ENCODE assay signal across 17 cellular contexts in the genomic region with DNA sequence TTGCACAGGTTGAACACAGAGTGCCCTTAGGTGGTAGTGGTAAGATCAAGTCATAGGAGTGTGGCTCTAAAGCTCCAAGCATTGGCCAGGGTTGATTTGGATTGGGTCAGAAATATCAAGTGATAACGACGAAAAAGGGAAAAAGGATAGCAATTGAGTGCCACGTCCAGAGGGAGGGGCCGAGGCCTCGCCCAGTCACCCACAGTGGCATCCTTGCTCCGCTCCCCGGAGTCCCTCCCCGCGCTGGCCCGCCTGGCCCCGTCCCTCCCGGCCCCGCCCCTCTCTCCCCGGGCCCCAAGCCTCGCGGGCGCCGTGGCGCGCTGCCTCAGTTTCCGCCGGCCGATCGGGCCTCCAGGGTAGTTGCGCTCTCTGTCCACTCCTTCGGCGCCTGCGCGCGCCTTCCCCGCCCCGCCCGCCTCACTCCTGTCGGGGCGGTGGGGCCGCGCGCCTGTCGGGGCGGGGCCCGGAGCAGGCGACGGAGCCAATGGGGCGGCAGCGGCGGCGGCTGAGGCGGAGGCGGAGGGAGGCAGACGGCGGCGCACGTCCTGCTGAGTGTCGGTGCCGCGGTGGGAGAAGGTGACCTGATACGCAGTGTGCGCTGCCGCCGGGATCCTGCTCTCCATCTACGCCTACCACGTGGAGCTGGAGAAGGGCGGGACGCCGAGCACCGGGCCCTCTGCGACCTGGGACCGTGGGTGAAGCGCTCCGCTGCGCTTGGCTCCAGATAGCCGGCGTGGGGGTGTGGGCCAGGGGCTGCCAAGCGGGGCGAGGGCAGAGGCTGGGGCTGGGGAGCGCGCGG.
DNase-seq lines count a peak whose midpoint lies in the region; ATAC-seq and TF ChIP-seq lines count a peak whose summit lies in the region.
"Had no signal": no experiment of that assay in that cellular context is flagged by ENCODE, and none has a peak within 500 bp of the region (broad histone marks: within the 10 kb centered on the region; RNA-seq: fewer than 3 reads in every experiment).

No MANE protein-coding gene starts in this region.

- no peak overlapping the region for H3K27ac ChIP-seq in urinary bladder (ENCODE audit: low read depth)
- H3K27ac ChIP-seq: neutrophil, uterus had no signal

- ATAC-seq in left colon = peak; percentile 94

- no peak overlapping the region for H3K27ac Mint-ChIP-seq in activated naive CD8-positive, alpha-beta T cell
- no peak overlapping the region for H3K27ac Mint-ChIP-seq in type B pancreatic cell

- H3K4me3 ChIP-seq in urinary bladder (ENCODE audit: low read depth, low read length) = peak overlapping the region; percentile 32
- H3K4me3 ChIP-seq: uterus had no signal

- H3K4me3 Mint-ChIP-seq in activated naive CD8-positive, alpha-beta T cell = peak overlapping the region; percentile 57
- H3K4me3 Mint-ChIP-seq in type B pancreatic cell = no peak overlapping the region

- H3K4me1 ChIP-seq in urinary bladder (ENCODE audit: insufficient read depth) = no peaks in the 10 kb centered on the region
- H3K4me1 ChIP-seq: esophagus squamous epithelium, uterus had no signal

- 47% methylated on average over 78 of the region's 78 CpGs for WGBS in urinary bladder

- peak; percentile 27 for DNase-seq in stimulated activated CD4-positive, alpha-beta T cell treated with anti-CD3 and anti-CD28 coated beads, Interleukin-15, amount 100 ng/mL, for 24 hours
- DNase-seq in stimulated activated CD4-positive, alpha-beta T cell treated with anti-CD3 and anti-CD28 coated beads, Interleukin-2, amount 100 ng/mL, for 48 hours = no peak
- DNase-seq in left colon = peak in 1 of 2 donors; percentile 40
- DNase-seq in type B pancreatic cell (ENCODE audit: extremely low spot score, unreplicated experiment) = no peak
- no peak for DNase-seq in NCI-H82 (lab: John Stamatoyannopoulos, UW)
- no peak for DNase-seq in activated CD4-positive, CD25-positive, alpha-beta regulatory T cell treated with anti-CD3 and anti-CD28 coated beads, Interleukin-2, amount 50 U/mL, for 72 hours
- DNase-seq: DMS79 treated with DMSO at 0.1 percent for 48 hours, esophagus squamous epithelium, KG1, mesendoderm, NCI-H1694 treated with DMSO at 0.1 percent for 48 hours, NCI-H69, SIG-M5 had no signal

- H3K4me1 Mint-ChIP-seq in activated naive CD8-positive, alpha-beta T cell (ENCODE audit: low read depth) = no peaks in the 10 kb centered on the region
- no peaks in the 10 kb centered on the region for H3K4me1 Mint-ChIP-seq in type B pancreatic cell (ENCODE audit: unreplicated experiment)

- H3K36me3 ChIP-seq in urinary bladder (ENCODE audit: insufficient read depth) = no peaks in the 10 kb centered on the region
- H3K36me3 ChIP-seq: esophagus squamous epithelium, neutrophil, uterus had no signal

- peaks cover 3% of the 10 kb centered on the region for H3K27me3 Mint-ChIP-seq in activated naive CD8-positive, alpha-beta T cell
- H3K27me3 Mint-ChIP-seq in type B pancreatic cell = no peaks in the 10 kb centered on the region

- peaks cover 2% of the 10 kb centered on the region for H3K36me3 Mint-ChIP-seq in activated naive CD8-positive, alpha-beta T cell
- no peaks in the 10 kb centered on the region for H3K36me3 Mint-ChIP-seq in type B pancreatic cell

- TF ChIP-seq CTCF in type B pancreatic cell (conservative IDR thresholded peaks at IDR 0.05) = no peak

- no peaks in the 10 kb centered on the region for H3K9me3 Mint-ChIP-seq in activated naive CD8-positive, alpha-beta T cell (ENCODE audit: low read depth)
- peaks cover 3% of the 10 kb centered on the region for H3K9me3 Mint-ChIP-seq in type B pancreatic cell

- intact Hi-C loops in left colon (cut with DNase I, micrococcal nuclease) = no loop called here
